ENCODE assay signal across 24 cellular contexts in genomic region chr15:82317091-82317489, GRCh38. TPM values are rescaled to one million over a fixed set of nuclear protein-coding genes. Genes with fewer than 3 reads are reported as not detected.
"Had no signal": no experiment of that assay in that cellular context is flagged by ENCODE, and none has a peak within 500 bp of the region (broad histone marks: within the 10 kb centered on the region; RNA-seq: fewer than 3 reads in every experiment).

No MANE protein-coding gene starts in this region.

- H3K27ac Mint-ChIP-seq: activated naive CD8-positive, alpha-beta T cell; memory B cell had no signal

- H3K27me3 ChIP-seq: ascending aorta, cardiac muscle cell, neutrophil, ovary, testis, transverse colon had no signal

- H3K4me1 ChIP-seq: ascending aorta, prostate gland, testis, transverse colon had no signal

- H3K4me3 ChIP-seq: ascending aorta, cardiac muscle cell, ovary, prostate gland, testis, transverse colon had no signal

- H3K4me1 Mint-ChIP-seq: naive thymus-derived CD8-positive, alpha-beta T cell had no signal

- H3K36me3 ChIP-seq: ascending aorta, cardiac muscle cell, neutrophil, ovary, prostate gland, transverse colon had no signal

- H3K36me3 Mint-ChIP-seq: activated naive CD8-positive, alpha-beta T cell; brain; memory B cell had no signal

- H3K9me3 ChIP-seq: ascending aorta, neutrophil, ovary, prostate gland, testis, transverse colon had no signal

- H3K27ac ChIP-seq: ascending aorta, cardiac muscle cell, neutrophil, ovary, prostate gland, testis, transverse colon had no signal

- ATAC-seq: esophagus mucosa; left colon; naive thymus-derived CD8-positive, alpha-beta T cell; stimulated activated naive CD8-positive, alpha-beta T cell treated with anti-CD3 and anti-CD28 coated beads, Interleukin-15, Interleukin-2, amounts not matched to agents 100 U/mL and 50 U/mL, for 24 hours had no signal

- DNase-seq: activated CD4-positive, alpha-beta T cell treated with anti-CD3 and anti-CD28 coated beads for 48 hours; activated CD4-positive, alpha-beta T cell treated with anti-CD3 and anti-CD28 coated beads, Interleukin-2, amount 50 U/mL, for 48 hours; activated CD4-positive, CD25-positive, alpha-beta regulatory T cell; activated CD8-positive, alpha-beta memory T cell treated with anti-CD3 and anti-CD28 coated beads for 24 hours; activated effector memory CD4-positive, alpha-beta T cell treated with Interleukin-2 at 50 U/mL for 16 hours; activated naive CD4-positive, alpha-beta T cell treated with Interleukin-2 at 50 U/mL for 16 hours; foreskin fibroblast; hippocampal formation; left colon; ovary; stimulated activated CD4-positive, alpha-beta T cell treated with anti-CD3 and anti-CD28 coated beads, Interleukin-12 subunit alpha, Interleukin-12 subunit beta, amount 100 ng/mL, for 4 hours; stimulated activated CD4-positive, alpha-beta T cell treated with anti-CD3 and anti-CD28 coated beads, Interleukin-4, amount 100 ng/mL, for 1 hour; stimulated activated naive CD8-positive, alpha-beta T cell treated with anti-CD3 and anti-CD28 coated beads, Interleukin-15, Interleukin-2, amounts not matched to agents 100 U/mL and 50 U/mL, for 24 hours; testis; transverse colon had no signal

- H3K9me3 Mint-ChIP-seq: brain; memory B cell; naive thymus-derived CD8-positive, alpha-beta T cell had no signal

- H3K4me3 Mint-ChIP-seq: activated naive CD8-positive, alpha-beta T cell; brain; memory B cell; naive thymus-derived CD8-positive, alpha-beta T cell had no signal

- H3K27me3 Mint-ChIP-seq: activated naive CD8-positive, alpha-beta T cell; naive thymus-derived CD8-positive, alpha-beta T cell had no signal

RNA-seq across cellular contexts. Expression of gene SAXO2, which starts 54.5 kb away (rescaled TPM):
- total RNA-seq: ascending aorta had no signal
